In the genomic region with DNA sequence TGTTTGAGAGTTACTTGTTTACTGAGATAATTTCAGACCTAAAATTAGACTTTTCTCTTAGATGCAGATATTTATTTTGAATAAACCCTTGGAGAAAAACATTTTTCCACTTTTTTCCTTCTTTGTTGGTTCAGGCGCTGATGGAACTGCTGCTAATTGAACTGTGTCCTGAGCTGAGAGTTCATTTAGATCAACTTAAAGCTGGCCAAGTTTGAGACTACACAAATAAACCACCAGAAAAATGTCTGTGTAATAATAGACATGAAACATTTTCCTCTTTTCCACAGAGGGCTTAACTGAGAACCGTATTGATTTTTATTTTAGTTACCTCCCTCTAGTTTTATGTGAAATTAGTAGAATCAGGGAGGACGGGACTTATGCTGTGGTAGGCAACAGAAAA, we compare ENCODE assay signal across 26 cellular contexts.
"Had no signal": no experiment of that assay in that cellular context is flagged by ENCODE, and none has a peak within 500 bp of the region (broad histone marks: within the 10 kb centered on the region; RNA-seq: fewer than 3 reads in every experiment).

No MANE protein-coding gene starts in this region.

- ATAC-seq: activated T-helper 17 cell treated with anti-CD3 and anti-CD28 coated beads, Interleukin-2, amount 50 U/mL, for 72 hours; SK-N-SH treated with all-trans-retinoic acid at 6 μM for 48 hours had no signal

- H3K4me1 Mint-ChIP-seq: activated CD4-positive, alpha-beta T cell treated with anti-CD3 and anti-CD28 coated beads, Interleukin-2, amount 10 ng/mL, durations not matched to agents 24 days and 14 days; activated T-helper 17 cell treated with anti-CD3 and anti-CD28 coated beads, Interleukin-2, amount 50 U/mL, for 72 hours had no signal

- H3K27me3 Mint-ChIP-seq: activated B cell treated with CpG ODN at 0.5 μM for 24 hours; activated CD4-positive, alpha-beta memory T cell treated with anti-CD3 and anti-CD28 coated beads, Interleukin-2, amount 10 ng/mL, durations not matched to agents 7 days and 5 days; activated CD4-positive, alpha-beta T cell treated with anti-CD3 and anti-CD28 coated beads, Interleukin-2, amount 10 ng/mL, durations not matched to agents 24 days and 14 days; activated naive CD8-positive, alpha-beta T cell; activated T-helper 17 cell treated with anti-CD3 and anti-CD28 coated beads, Interleukin-2, amount 50 U/mL, for 72 hours had no signal

- H3K27ac ChIP-seq: breast epithelium, Peyer's patch, RWPE1, SJSA1 had no signal

- DNase-seq: activated B cell treated with CpG ODN at 0.5 μM for 24 hours; activated CD4-positive, alpha-beta memory T cell treated with anti-CD3 and anti-CD28 coated beads, Interleukin-2, amount 10 ng/mL, durations not matched to agents 7 days and 5 days; activated CD4-positive, alpha-beta T cell treated with anti-CD3 and anti-CD28 coated beads for 1 hour; activated CD4-positive, alpha-beta T cell treated with anti-CD3 and anti-CD28 coated beads, Interleukin-2, amount 10 ng/mL, durations not matched to agents 24 days and 14 days; activated gamma-delta T cell; activated naive CD4-positive, alpha-beta T cell treated with anti-CD3 and anti-CD28 coated beads for 36 hours; activated T-cell treated with anti-CD3 and anti-CD28 coated beads for 4 hours; activated T-cell treated with anti-CD3 and anti-CD28 coated beads, Interleukin-2, amount 50 U/mL, for 48 hours; amygdala; caudate nucleus; KG1; NCI-H1105; NCI-H1436 treated with DMSO at 0.1 percent for 48 hours; NCI-H187; NCI-H2081; NCI-H510A treated with DMSO at 0.1 percent for 48 hours; NCI-H69; Peyer's patch; Right ventricle myocardium superior; SW 1271 had no signal

- H3K27ac Mint-ChIP-seq: activated CD4-positive, alpha-beta memory T cell treated with anti-CD3 and anti-CD28 coated beads, Interleukin-2, amount 10 ng/mL, durations not matched to agents 7 days and 5 days; activated CD4-positive, alpha-beta T cell treated with anti-CD3 and anti-CD28 coated beads, Interleukin-2, amount 10 ng/mL, durations not matched to agents 24 days and 14 days; activated naive CD4-positive, alpha-beta T cell treated with anti-CD3 and anti-CD28 coated beads for 36 hours; activated naive CD8-positive, alpha-beta T cell; activated T-helper 17 cell treated with anti-CD3 and anti-CD28 coated beads, Interleukin-2, amount 50 U/mL, for 72 hours had no signal

- H3K9me3 Mint-ChIP-seq: activated B cell treated with CpG ODN at 0.5 μM for 24 hours; activated CD4-positive, alpha-beta memory T cell treated with anti-CD3 and anti-CD28 coated beads, Interleukin-2, amount 10 ng/mL, durations not matched to agents 7 days and 5 days; activated CD4-positive, alpha-beta T cell treated with anti-CD3 and anti-CD28 coated beads, Interleukin-2, amount 10 ng/mL, durations not matched to agents 24 days and 14 days; activated naive CD4-positive, alpha-beta T cell treated with anti-CD3 and anti-CD28 coated beads for 36 hours; activated T-helper 17 cell treated with anti-CD3 and anti-CD28 coated beads, Interleukin-2, amount 50 U/mL, for 72 hours had no signal

- H3K36me3 ChIP-seq: breast epithelium, SJSA1 had no signal

- H3K27me3 ChIP-seq: breast epithelium, Peyer's patch, SJSA1 had no signal

- H3K4me3 Mint-ChIP-seq: activated B cell treated with CpG ODN at 0.5 μM for 24 hours; activated CD4-positive, alpha-beta memory T cell treated with anti-CD3 and anti-CD28 coated beads, Interleukin-2, amount 10 ng/mL, durations not matched to agents 7 days and 5 days; activated CD4-positive, alpha-beta T cell treated with anti-CD3 and anti-CD28 coated beads, Interleukin-2, amount 10 ng/mL, durations not matched to agents 24 days and 14 days; activated naive CD4-positive, alpha-beta T cell treated with anti-CD3 and anti-CD28 coated beads for 36 hours; activated naive CD8-positive, alpha-beta T cell; activated T-helper 17 cell treated with anti-CD3 and anti-CD28 coated beads, Interleukin-2, amount 50 U/mL, for 72 hours had no signal

- H3K9me3 ChIP-seq: breast epithelium, Peyer's patch, SJSA1 had no signal

- H3K4me1 ChIP-seq: breast epithelium, Peyer's patch had no signal

- H3K4me3 ChIP-seq: breast epithelium, Peyer's patch, SJSA1 had no signal
